Comparison of ENCODE assay signal across 8 cellular contexts in genomic region chr11:116224154-116224888, GRCh38.
DNase-seq lines count a peak whose midpoint lies in the region; ATAC-seq lines count a peak whose summit lies in the region.

No MANE protein-coding gene starts in this region.

- no peaks in the 10 kb centered on the region for H3K36me3 ChIP-seq in SJCRH30

- no peaks in the 10 kb centered on the region for H3K4me1 ChIP-seq in SJCRH30

- DNase-seq in NCI-H2196 (lab: John Stamatoyannopoulos, UW; ENCODE audit: unreplicated experiment) (peak; percentile 61), NCI-H2196 treated with DMSO at 0.1 percent for 48 hours (lab: John Stamatoyannopoulos, UW; ENCODE audit: unreplicated experiment) (no peak), Kasumi-1 (lab: John Stamatoyannopoulos, UW) (peak; percentile 11 to 45), SJCRH30 (peak; percentile 9 to 50), caudate nucleus (lab: John Stamatoyannopoulos, UW) (peak in 51 of 61 donors; percentile 7 to 84 (median 46)), left lobe of liver (ENCODE audit: low spot score) (no peak), HCEC 1CT (no peak)
- DNase-seq in stimulated activated CD8-positive, alpha-beta memory T cell treated with anti-CD3 and anti-CD28 coated beads, Interleukin-4, amount 100 ng/mL, for 48 hours: peak; percentile 72

- H3K27me3 ChIP-seq in SJCRH30: no peaks in the 10 kb centered on the region

- H3K4me3 ChIP-seq in SJCRH30: no peak overlapping the region

- no peaks in the 10 kb centered on the region for H3K9me3 ChIP-seq in SJCRH30 (replicated peaks)

- peak; percentile 86 for ATAC-seq in left lobe of liver

- H3K27ac ChIP-seq in SJCRH30 (no peak overlapping the region), caudate nucleus (ENCODE audit: low read depth, low read length) (peak overlapping the region; percentile 54)

Comparison
In these comparisons a context has a peak if more than half of its experiments do, and no peak if none do; other contexts are left out.
1. DNase-seq: peak in NCI-H2196 (single experiment), Kasumi-1 (2 of 2), SJCRH30 (2 of 2), caudate nucleus (51 of 61) and stimulated activated CD8-positive, alpha-beta memory T cell treated with anti-CD3 and anti-CD28 coated beads, Interleukin-4, amount 100 ng/mL, for 48 hours (single experiment); none in NCI-H2196 treated with DMSO at 0.1 percent for 48 hours (single experiment), left lobe of liver (single experiment) and HCEC 1CT (single experiment).